ENCODE assay signal across 1 cellular context in the genomic region with DNA sequence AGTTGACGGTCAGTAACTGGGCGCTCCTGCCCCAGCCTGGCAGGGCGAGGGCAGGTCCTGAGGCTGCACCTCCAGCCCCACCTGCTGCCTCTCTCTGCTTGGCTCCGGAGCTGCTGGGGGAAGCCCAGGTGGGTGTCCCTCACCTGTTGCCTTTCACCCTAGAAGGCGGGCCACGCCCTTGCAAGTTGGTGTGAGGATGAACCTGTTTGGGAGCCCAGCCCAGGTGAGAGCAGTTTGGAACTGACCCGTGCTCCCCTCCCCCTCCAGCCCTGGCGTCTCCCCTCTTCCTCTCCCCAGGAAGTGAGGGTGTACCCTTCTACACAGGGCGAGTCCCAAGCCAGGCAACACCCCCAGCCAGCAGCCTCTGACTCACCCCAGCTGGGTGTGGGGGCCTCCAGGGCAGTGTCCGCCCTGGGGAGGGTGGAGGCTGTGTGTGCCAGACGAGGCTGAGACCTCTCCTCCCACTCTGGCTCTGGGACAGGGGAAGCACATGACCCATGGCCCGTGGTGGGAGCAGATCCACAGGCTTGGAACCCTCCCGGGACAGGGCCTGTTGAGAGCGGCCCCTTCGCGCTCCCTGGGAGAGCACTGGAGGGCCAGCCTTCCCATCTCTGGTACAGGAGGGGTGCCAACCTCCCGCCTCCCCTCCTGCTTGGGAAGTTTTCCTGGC.
TF ChIP-seq lines count a peak whose summit lies in the region.

No MANE protein-coding gene starts in this region.

TF ChIP-seq in H1, 55 proteins besides CTCF, POLR2A, EP300 and RAD21:
- TF ChIP-seq, protein P1, sequence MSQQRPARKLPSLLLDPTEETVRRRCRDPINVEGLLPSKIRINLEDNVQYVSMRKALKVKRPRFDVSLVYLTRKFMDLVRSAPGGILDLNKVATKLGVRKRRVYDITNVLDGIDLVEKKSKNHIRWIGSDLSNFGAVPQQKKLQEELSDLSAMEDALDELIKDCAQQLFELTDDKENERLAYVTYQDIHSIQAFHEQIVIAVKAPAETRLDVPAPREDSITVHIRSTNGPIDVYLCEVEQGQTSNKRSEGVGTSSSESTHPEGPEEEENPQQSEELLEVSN (IDR thresholded peaks at IDR 0.05) = no peak
